Comparison of ENCODE assay signal across 8 cellular contexts in genomic region chr19:48745208-48745995, GRCh38. TPM values are rescaled to one million over a fixed set of nuclear protein-coding genes. Genes with fewer than 3 reads are reported as not detected.
DNase-seq lines count a peak whose midpoint lies in the region; ATAC-seq, FAIRE-seq and TF ChIP-seq lines count a peak whose summit lies in the region.

No MANE protein-coding gene starts in this region.

- no peaks in the 10 kb centered on the region for H3K9me3 ChIP-seq in osteoblast (ENCODE audit: low read depth, low read length)

- no peak for ATAC-seq in GM21360 (IDR thresholded peaks at IDR 0.05; ENCODE audit: unreplicated experiment)

- no peaks in the 10 kb centered on the region for H3K36me3 ChIP-seq in osteoblast (ENCODE audit: insufficient read depth, low read length)

- H2AFZ ChIP-seq in osteoblast (ENCODE audit: low read length) = no peak overlapping the region

- no peak for FAIRE-seq in GM12891 (lab: Jason Lieb, UNC)
- FAIRE-seq in D721Med (lab: Jason Lieb, UNC) = no peak

- no peaks in the 10 kb centered on the region for H4K20me1 ChIP-seq in osteoblast (ENCODE audit: insufficient read depth, low read length)

- no peak overlapping the region for H3K4me3 ChIP-seq in osteoblast (ENCODE audit: insufficient read depth, low read length)

- no peaks in the 10 kb centered on the region for H3K79me2 ChIP-seq in osteoblast (ENCODE audit: insufficient read depth, low read length)

- TF ChIP-seq CTCF in 22Rv1 (IDR thresholded peaks at IDR 0.05) = no peak
- no peak for TF ChIP-seq CTCF in osteoblast (IDR thresholded peaks at IDR 0.05; ENCODE audit: extremely low read depth, low read depth, low read length)
- no peak for TF ChIP-seq CTCF in D721Med (IDR thresholded peaks at IDR 0.05; ENCODE audit: insufficient read depth, missing control alignments)

- TF ChIP-seq POLR2A in GM12891 (IDR thresholded peaks at IDR 0.05; ENCODE audit: low read depth, low read length) = no peak

- DNase-seq in GM12891 (ENCODE audit: insufficient read length, low spot score) = peak; percentile 57
- DNase-seq in NCI-H460 (ENCODE audit: extremely low read depth, low read depth) = peak; percentile 35
- DNase-seq in activated CD4-positive, alpha-beta T cell treated with anti-CD3 and anti-CD28 coated beads, Interleukin-2, amount 50 U/mL, for 4 hours = peak; percentile 37 to 43
- peak; percentile 41 for DNase-seq in fibroblast of gingiva (ENCODE audit: low read depth)
- peak; percentile 97 for DNase-seq in osteoblast (ENCODE audit: insufficient read length, low spot score, missing footprints)
- DNase-seq in D721Med (ENCODE audit: insufficient read length, low spot score) = no peak

- H3K27me3 ChIP-seq in osteoblast (ENCODE audit: insufficient read depth, low read length) = peaks cover 20% of the 10 kb centered on the region

- H3K27ac ChIP-seq in 22Rv1 (peak overlapping the region; percentile 37), osteoblast (ENCODE audit: low read depth, low read length) (no peak overlapping the region)

- peaks cover 5% of the 10 kb centered on the region for H3K4me1 ChIP-seq in osteoblast (ENCODE audit: insufficient read depth, low read length)

- H3K4me2 ChIP-seq in osteoblast (ENCODE audit: insufficient read depth, low read length) = no peak overlapping the region

TF ChIP-seq in GM12891, 5 proteins besides CTCF, POLR2A, EP300 and RAD21:
- TF ChIP-seq POU2F2 (IDR thresholded peaks at IDR 0.05; ENCODE audit: low read depth, low read length) (no peak), PAX5 (IDR thresholded peaks at IDR 0.05; ENCODE audit: insufficient read depth, low read length, severe bottlenecking) (no peak), TAF1 (IDR thresholded peaks at IDR 0.05; ENCODE audit: low read depth, low read length) (no peak), SPI1 (IDR thresholded peaks at IDR 0.05; ENCODE audit: low read depth, low read length) (no peak), POLR2AphosphoS5 (IDR thresholded peaks at IDR 0.05; ENCODE audit: low read depth, low read length) (no peak)

RNA-seq across cellular contexts. Expression of gene IZUMO1, which starts 1.3 kb away (rescaled TPM):
- polyA plus RNA-seq in GM12891 (2012; ENCODE audit: low read depth, missing spikeins) = not detected
- 0.15 and 0.52 TPM in 2 replicates for total RNA-seq in NCI-H460 (2014; rRNA removed; shearing (Covaris generic))
- polyA plus RNA-seq in NCI-H460 (2014; cell fraction: nucleus; rRNA removed) = 0.17 and 0.31 TPM in 2 replicates
- total RNA-seq in osteoblast = not detected in 2 replicates

RNA-seq across cellular contexts. Expression of gene RASIP1, which starts 5.0 kb away (rescaled TPM):
- not detected for polyA plus RNA-seq in GM12891 (2012; ENCODE audit: low read depth, missing spikeins)
- total RNA-seq in NCI-H460 (2014; rRNA removed; shearing (Covaris generic)) = 0.43 and 0.50 TPM in 2 replicates
- 0.20 and 0.88 TPM in 2 replicates for polyA plus RNA-seq in NCI-H460 (2014; cell fraction: nucleus; rRNA removed)
- 2.1 and 3.6 TPM in 2 replicates for total RNA-seq in osteoblast

RNA-seq across cellular contexts. Expression of gene FUT1, which starts 7.0 kb away (rescaled TPM):
- polyA plus RNA-seq in GM12891 (2012; ENCODE audit: low read depth, missing spikeins) = not detected
- 1.6 and 2.3 TPM in 2 replicates for total RNA-seq in NCI-H460 (2014; rRNA removed; shearing (Covaris generic))
- polyA plus RNA-seq in NCI-H460 (2014; cell fraction: nucleus; rRNA removed) = 1.6 and 3.8 TPM in 2 replicates
- under 0.01 TPM in 1 of 2 replicates, not detected in the other for total RNA-seq in osteoblast

RNA-seq across cellular contexts. Expression of gene FGF21, which starts 9.9 kb away (rescaled TPM):
- not detected for polyA plus RNA-seq in GM12891 (2012; ENCODE audit: low read depth, missing spikeins)
- not detected in 2 replicates for total RNA-seq in NCI-H460 (2014; rRNA removed; shearing (Covaris generic))
- not detected in 2 replicates for polyA plus RNA-seq in NCI-H460 (2014; cell fraction: nucleus; rRNA removed)
- total RNA-seq in osteoblast = not detected in 2 replicates

RNA-seq across cellular contexts. Expression of gene MAMSTR, which starts 25.9 kb away (rescaled TPM):
- 0.17 TPM for polyA plus RNA-seq in GM12891 (2012; ENCODE audit: low read depth, missing spikeins)
- 0.32 and 0.43 TPM in 2 replicates for total RNA-seq in NCI-H460 (2014; rRNA removed; shearing (Covaris generic))
- 0.67 and 1.7 TPM in 2 replicates for polyA plus RNA-seq in NCI-H460 (2014; cell fraction: nucleus; rRNA removed)
- total RNA-seq in osteoblast = 0.36 and 0.59 TPM in 2 replicates
